1 cellular context compared by ENCODE assay signal in the genomic region with DNA sequence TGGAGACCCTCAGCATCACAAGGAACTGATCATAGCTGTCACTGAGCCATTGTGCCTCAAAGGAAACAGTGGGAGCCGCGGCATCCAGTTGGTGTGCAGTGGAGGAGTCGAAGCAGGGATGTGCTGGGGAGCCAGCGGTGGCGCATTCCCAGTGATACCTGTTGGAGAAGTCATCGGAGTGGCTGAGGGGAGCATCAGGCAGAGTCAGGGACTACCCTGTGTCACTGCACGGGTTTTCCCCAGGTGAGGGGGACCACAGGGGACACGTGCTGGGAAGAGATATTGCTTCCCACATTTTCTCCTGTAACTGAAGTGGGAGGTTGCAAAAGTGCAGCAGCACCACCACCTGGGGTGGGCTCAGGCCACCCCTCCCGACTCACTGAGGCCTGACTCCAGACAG.
TF ChIP-seq lines count a peak whose summit lies in the region.

No MANE protein-coding gene starts in this region.

TF ChIP-seq in IMR-90, 13 proteins besides CTCF, POLR2A, EP300 and RAD21:
- no peak for TF ChIP-seq CEBPB (IDR thresholded peaks at IDR 0.05; ENCODE audit: low read depth, low read length)
- TF ChIP-seq SMC3 (IDR thresholded peaks at IDR 0.05; ENCODE audit: low read depth, low read length): no peak
- no peak for TF ChIP-seq NFE2L2 (IDR thresholded peaks at IDR 0.05; ENCODE audit: low read depth, low read length)
- TF ChIP-seq, protein P1, sequence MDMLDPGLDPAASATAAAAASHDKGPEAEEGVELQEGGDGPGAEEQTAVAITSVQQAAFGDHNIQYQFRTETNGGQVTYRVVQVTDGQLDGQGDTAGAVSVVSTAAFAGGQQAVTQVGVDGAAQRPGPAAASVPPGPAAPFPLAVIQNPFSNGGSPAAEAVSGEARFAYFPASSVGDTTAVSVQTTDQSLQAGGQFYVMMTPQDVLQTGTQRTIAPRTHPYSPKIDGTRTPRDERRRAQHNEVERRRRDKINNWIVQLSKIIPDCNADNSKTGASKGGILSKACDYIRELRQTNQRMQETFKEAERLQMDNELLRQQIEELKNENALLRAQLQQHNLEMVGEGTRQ (IDR thresholded peaks at IDR 0.05; ENCODE audit: low read depth, low read length): no peak
- TF ChIP-seq MAZ (IDR thresholded peaks at IDR 0.05; ENCODE audit: borderline replicate concordance, low read depth, low read length): no peak
- no peak for TF ChIP-seq MXI1 (IDR thresholded peaks at IDR 0.05; ENCODE audit: borderline replicate concordance, low read depth, low read length)
- TF ChIP-seq RFX5 (IDR thresholded peaks at IDR 0.05; ENCODE audit: low read depth, low read length): no peak
- no peak for TF ChIP-seq MAFK (IDR thresholded peaks at IDR 0.05; ENCODE audit: low read depth, low read length)
- TF ChIP-seq CHD1 (IDR thresholded peaks at IDR 0.05; ENCODE audit: low read depth, low read length): no peak
- no peak for TF ChIP-seq BHLHE40 (IDR thresholded peaks at IDR 0.05; ENCODE audit: low read depth, low read length)
- TF ChIP-seq FOS (IDR thresholded peaks at IDR 0.05; ENCODE audit: low read depth, low read length): no peak
- TF ChIP-seq RCOR1 (IDR thresholded peaks at IDR 0.05; ENCODE audit: insufficient replicate concordance, low read length): no peak
- TF ChIP-seq, protein P2, sequence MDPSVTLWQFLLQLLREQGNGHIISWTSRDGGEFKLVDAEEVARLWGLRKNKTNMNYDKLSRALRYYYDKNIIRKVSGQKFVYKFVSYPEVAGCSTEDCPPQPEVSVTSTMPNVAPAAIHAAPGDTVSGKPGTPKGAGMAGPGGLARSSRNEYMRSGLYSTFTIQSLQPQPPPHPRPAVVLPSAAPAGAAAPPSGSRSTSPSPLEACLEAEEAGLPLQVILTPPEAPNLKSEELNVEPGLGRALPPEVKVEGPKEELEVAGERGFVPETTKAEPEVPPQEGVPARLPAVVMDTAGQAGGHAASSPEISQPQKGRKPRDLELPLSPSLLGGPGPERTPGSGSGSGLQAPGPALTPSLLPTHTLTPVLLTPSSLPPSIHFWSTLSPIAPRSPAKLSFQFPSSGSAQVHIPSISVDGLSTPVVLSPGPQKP (IDR thresholded peaks at IDR 0.05; ENCODE audit: borderline replicate concordance, low read depth, low read length): no peak
